ENCODE assay signal across 21 cellular contexts in the genomic region with DNA sequence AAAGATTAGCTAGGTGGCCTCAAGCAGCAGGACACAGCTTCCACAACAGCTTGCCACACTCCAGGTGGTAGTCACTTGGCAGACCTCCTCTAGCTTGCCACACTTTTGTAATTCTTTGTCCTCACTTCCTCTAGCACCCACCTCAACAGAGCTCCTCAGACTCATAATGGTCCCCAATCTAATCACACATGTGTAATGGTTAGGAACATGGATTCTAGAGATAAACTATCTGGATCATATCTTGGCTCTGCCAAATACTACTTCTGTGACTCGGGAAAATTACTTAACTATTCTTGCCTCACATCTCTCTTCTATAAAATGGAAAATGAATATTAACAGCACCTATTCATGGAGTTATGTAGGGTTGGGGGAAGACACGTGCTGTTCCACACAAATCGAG. TPM values are rescaled to one million over a fixed set of nuclear protein-coding genes. Genes with fewer than 3 reads are reported as not detected.
DNase-seq lines count a peak whose midpoint lies in the region; ATAC-seq and TF ChIP-seq lines count a peak whose summit lies in the region.
"Had no signal": no experiment of that assay in that cellular context is flagged by ENCODE, and none has a peak within 500 bp of the region (broad histone marks: within the 10 kb centered on the region; RNA-seq: fewer than 3 reads in every experiment).

No MANE protein-coding gene starts in this region.

- no peak for TF ChIP-seq CTCF in brain (conservative IDR thresholded peaks at IDR 0.05)

- no peaks in the 10 kb centered on the region for H3K27me3 Mint-ChIP-seq in activated T-cell treated with anti-CD3 and anti-CD28 coated beads, Interleukin-2, amount 50 U/mL, for 4 hours (ENCODE audit: low read depth)
- peaks cover 9% of the 10 kb centered on the region for H3K27me3 Mint-ChIP-seq in brain
- H3K27me3 Mint-ChIP-seq in natural killer cell treated with Interleukin-12 subunit alpha and Interleukin-12 subunit beta and Interleukin-15 and Interleukin-18, amount 100 ng/mL, for 72 hours: no peaks in the 10 kb centered on the region
- H3K27me3 Mint-ChIP-seq: B cell had no signal

- H3K9me3 Mint-ChIP-seq in activated T-cell treated with anti-CD3 and anti-CD28 coated beads, Interleukin-2, amount 50 U/mL, for 4 hours: no peaks in the 10 kb centered on the region
- no peaks in the 10 kb centered on the region for H3K9me3 Mint-ChIP-seq in brain
- H3K9me3 Mint-ChIP-seq in natural killer cell treated with Interleukin-12 subunit alpha and Interleukin-12 subunit beta and Interleukin-15 and Interleukin-18, amount 100 ng/mL, for 72 hours: no peaks in the 10 kb centered on the region
- H3K9me3 Mint-ChIP-seq: mesothelial cell of epicardium, nephron progenitor cell had no signal

- ATAC-seq in activated T-cell treated with anti-CD3 and anti-CD28 coated beads, Interleukin-2, amount 50 U/mL, for 4 hours: no peak
- ATAC-seq in natural killer cell treated with Interleukin-12 subunit alpha and Interleukin-12 subunit beta and Interleukin-15 and Interleukin-18, amount 100 ng/mL, for 72 hours: no peak
- ATAC-seq in GM21526 (IDR thresholded peaks at IDR 0.05; ENCODE audit: low FRiP score, unreplicated experiment) (no peak), HG02763 (IDR thresholded peaks at IDR 0.05; ENCODE audit: unreplicated experiment) (no peak), HG02938 (IDR thresholded peaks at IDR 0.05; ENCODE audit: unreplicated experiment) (no peak)
- ATAC-seq: activated CD4-positive, CD25-positive, alpha-beta regulatory T cell treated with anti-CD3 and anti-CD28 coated beads, Interleukin-2, amount 50 U/mL, for 24 hours had no signal

- peaks cover 54% of the 10 kb centered on the region for H3K4me1 Mint-ChIP-seq in activated T-cell treated with anti-CD3 and anti-CD28 coated beads, Interleukin-2, amount 50 U/mL, for 4 hours (ENCODE audit: low read depth)
- peaks cover 60% of the 10 kb centered on the region for H3K4me1 Mint-ChIP-seq in brain
- peaks cover 45 to 51% of the 10 kb centered on the region in 2 donors for H3K4me1 Mint-ChIP-seq in natural killer cell treated with Interleukin-12 subunit alpha and Interleukin-12 subunit beta and Interleukin-15 and Interleukin-18, amount 100 ng/mL, for 72 hours (ENCODE audit: low read depth in 2 of 2)

- peak overlapping the region; percentile 7 for H3K4me3 Mint-ChIP-seq in activated T-cell treated with anti-CD3 and anti-CD28 coated beads, Interleukin-2, amount 50 U/mL, for 4 hours
- peak overlapping the region in 3 of 5 experiments; percentile 15 to 26 (median 18) for H3K4me3 Mint-ChIP-seq in brain
- no peak overlapping the region for H3K4me3 Mint-ChIP-seq in natural killer cell treated with Interleukin-12 subunit alpha and Interleukin-12 subunit beta and Interleukin-15 and Interleukin-18, amount 100 ng/mL, for 72 hours
- H3K4me3 Mint-ChIP-seq: nephron progenitor cell had no signal

- H3K27ac Mint-ChIP-seq in brain: no peak overlapping the region
- H3K27ac Mint-ChIP-seq in natural killer cell treated with Interleukin-12 subunit alpha and Interleukin-12 subunit beta and Interleukin-15 and Interleukin-18, amount 100 ng/mL, for 72 hours: peak overlapping the region; percentile 27 to 47
- H3K27ac Mint-ChIP-seq: B cell, mesothelial cell of epicardium, nephron progenitor cell had no signal

- H3K36me3 Mint-ChIP-seq in activated T-cell treated with anti-CD3 and anti-CD28 coated beads, Interleukin-2, amount 50 U/mL, for 4 hours (ENCODE audit: insufficient read depth): peaks cover 65% of the 10 kb centered on the region
- H3K36me3 Mint-ChIP-seq in brain: peaks cover 71% of the 10 kb centered on the region
- H3K36me3 Mint-ChIP-seq in natural killer cell treated with Interleukin-12 subunit alpha and Interleukin-12 subunit beta and Interleukin-15 and Interleukin-18, amount 100 ng/mL, for 72 hours: peaks cover 62% of the 10 kb centered on the region

- in situ Hi-C loops in G401 (cut with HindIII; ENCODE audit: low sequenced_read_pairs): no loop called here

- no peak for DNase-seq in activated T-cell treated with anti-CD3 and anti-CD28 coated beads, Interleukin-2, amount 50 U/mL, for 4 hours
- no peak for DNase-seq in activated T-cell treated with anti-CD3 and anti-CD28 coated beads, Interleukin-2, amount 50 U/mL, for 48 hours
- DNase-seq in G401 (ENCODE audit: low spot score): peak; percentile 20
- DNase-seq in natural killer cell treated with Interleukin-12 subunit alpha and Interleukin-12 subunit beta and Interleukin-15 and Interleukin-18, amount 100 ng/mL, for 72 hours (ENCODE audit: low spot score): no peak
- DNase-seq: brain microvascular endothelial cell, DMS79, islet precursor cell, Karpas-422, NCI-H1436 treated with DMSO at 0.1 percent for 48 hours, NCI-H446 treated with DMSO at 0.1 percent for 48 hours, nephron progenitor cell, ovary, retina, upper lobe of left lung had no signal

RNA-seq across cellular contexts. Expression of a gene that starts 3.4 kb away (rescaled TPM):
- total RNA-seq in activated T-cell treated with anti-CD3 and anti-CD28 coated beads, Interleukin-2, amount 50 U/mL, for 4 hours: 100 to 1,000 TPM; 219 to 232 (median 223) TPM
- 79.0 and 89.2 TPM in 2 replicates for total RNA-seq in G401 (2014; rRNA removed; shearing (Covaris generic))
- polyA plus RNA-seq in brain (ENCODE audit: insufficient read depth, low read depth, low replicate concordance): 195 TPM
- total RNA-seq in natural killer cell treated with Interleukin-12 subunit alpha and Interleukin-12 subunit beta and Interleukin-15 and Interleukin-18, amount 100 ng/mL, for 72 hours: 100 to 1,000 TPM; 166 to 201 TPM

RNA-seq across cellular contexts. Expression of a gene that starts 23.2 kb away (rescaled TPM):
- total RNA-seq in activated T-cell treated with anti-CD3 and anti-CD28 coated beads, Interleukin-2, amount 50 U/mL, for 4 hours: 10 to 100 TPM; 30.2 to 39.5 (median 31.6) TPM
- 26.8 and 32.3 TPM in 2 replicates for total RNA-seq in G401 (2014; rRNA removed; shearing (Covaris generic))
- 5.4 TPM for polyA plus RNA-seq in brain (ENCODE audit: insufficient read depth, low read depth, low replicate concordance)
- 10 to 100 TPM; 48.2 to 62.2 TPM for total RNA-seq in natural killer cell treated with Interleukin-12 subunit alpha and Interleukin-12 subunit beta and Interleukin-15 and Interleukin-18, amount 100 ng/mL, for 72 hours

RNA-seq across cellular contexts. Expression of a gene that starts 33.7 kb away (rescaled TPM):
- total RNA-seq in activated T-cell treated with anti-CD3 and anti-CD28 coated beads, Interleukin-2, amount 50 U/mL, for 4 hours: 10 to 100 TPM; 15.5 to 22.9 (median 16.4) TPM
- total RNA-seq in G401 (2014; rRNA removed; shearing (Covaris generic)): 55.2 and 56.8 TPM in 2 replicates
- polyA plus RNA-seq in brain (ENCODE audit: insufficient read depth, low read depth, low replicate concordance): 23.3 TPM
- total RNA-seq in natural killer cell treated with Interleukin-12 subunit alpha and Interleukin-12 subunit beta and Interleukin-15 and Interleukin-18, amount 100 ng/mL, for 72 hours: 100 to 1,000 TPM in 1 of 2 donors, 10 to 100 TPM in 1; 26.5 to 102 TPM

RNA-seq across cellular contexts. Expression of a gene that starts 35.9 kb away (rescaled TPM):
- total RNA-seq in activated T-cell treated with anti-CD3 and anti-CD28 coated beads, Interleukin-2, amount 50 U/mL, for 4 hours: 100 to 1,000 TPM; 106 to 114 (median 109) TPM
- total RNA-seq in G401 (2014; rRNA removed; shearing (Covaris generic)): 120 and 126 TPM in 2 replicates
- 58.6 TPM for polyA plus RNA-seq in brain (ENCODE audit: insufficient read depth, low read depth, low replicate concordance)
- total RNA-seq in natural killer cell treated with Interleukin-12 subunit alpha and Interleukin-12 subunit beta and Interleukin-15 and Interleukin-18, amount 100 ng/mL, for 72 hours: 100 to 1,000 TPM in 1 of 2 donors, 10 to 100 TPM in 1; 98.0 to 108 TPM

RNA-seq across cellular contexts. Expression of a gene that starts 36.1 kb away (rescaled TPM):
- total RNA-seq in activated T-cell treated with anti-CD3 and anti-CD28 coated beads, Interleukin-2, amount 50 U/mL, for 4 hours: 10 to 100 TPM; 31.9 to 37.5 (median 36.9) TPM
- total RNA-seq in G401 (2014; rRNA removed; shearing (Covaris generic)): 6.9 and 8.1 TPM in 2 replicates
- polyA plus RNA-seq in brain (ENCODE audit: insufficient read depth, low read depth, low replicate concordance): 52.5 TPM
- total RNA-seq in natural killer cell treated with Interleukin-12 subunit alpha and Interleukin-12 subunit beta and Interleukin-15 and Interleukin-18, amount 100 ng/mL, for 72 hours: 10 to 100 TPM; 41.4 to 49.4 TPM

Comparison
In these comparisons a context has a peak if more than half of its experiments do, and no peak if none do; other contexts are left out.
1. H3K27ac Mint-ChIP-seq: peak in natural killer cell treated with Interleukin-12 subunit alpha and Interleukin-12 subunit beta and Interleukin-15 and Interleukin-18, amount 100 ng/mL, for 72 hours (2 of 2); none in brain (0 of 5).